ENCODE assay signal across 15 cellular contexts in the genomic region with DNA sequence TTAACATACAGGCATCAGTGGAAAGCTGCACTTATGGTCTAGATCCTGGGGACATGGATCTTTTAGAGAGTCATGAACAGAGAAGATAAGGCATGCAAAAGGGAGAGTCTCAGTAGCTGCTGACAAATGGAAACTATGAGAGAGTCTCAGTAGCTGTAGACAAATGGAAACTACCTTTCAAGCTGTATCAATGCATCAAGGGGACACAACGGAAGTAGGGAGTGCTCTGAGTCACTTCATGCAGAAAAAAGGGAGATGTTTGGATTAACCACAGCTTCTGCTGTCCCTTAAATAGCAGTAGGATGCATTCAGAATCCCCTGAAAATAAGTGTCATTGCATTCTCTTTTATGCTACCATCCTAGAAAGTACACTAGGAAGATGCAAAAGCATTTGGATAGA.
DNase-seq lines count a peak whose midpoint lies in the region; ATAC-seq and TF ChIP-seq lines count a peak whose summit lies in the region.
"Had no signal": no experiment of that assay in that cellular context is flagged by ENCODE, and none has a peak within 500 bp of the region (broad histone marks: within the 10 kb centered on the region; RNA-seq: fewer than 3 reads in every experiment).

No MANE protein-coding gene starts in this region.

- peaks cover 33% of the 10 kb centered on the region for H3K9me3 Mint-ChIP-seq in HFFc6
- H3K9me3 Mint-ChIP-seq: neural crest cell had no signal

- H3K36me3 ChIP-seq in esophagus squamous epithelium: no peaks in the 10 kb centered on the region
- H3K36me3 ChIP-seq: breast epithelium, heart right ventricle, left ventricle myocardium inferior had no signal

- H3K4me3 ChIP-seq in esophagus squamous epithelium: no peak overlapping the region
- H3K4me3 ChIP-seq: breast epithelium, heart right ventricle, left ventricle myocardium inferior had no signal

- H3K27ac ChIP-seq in esophagus squamous epithelium: no peak overlapping the region
- H3K27ac ChIP-seq: breast epithelium, heart right ventricle, left ventricle myocardium inferior had no signal

- no peak overlapping the region for H3K4me3 Mint-ChIP-seq in HFFc6
- H3K4me3 Mint-ChIP-seq: neural crest cell had no signal

- no peaks in the 10 kb centered on the region for H3K36me3 Mint-ChIP-seq in HFFc6 (ENCODE audit: low read depth)

- intact Hi-C loops in esophagus squamous epithelium (cut with DNase I): no loop called here

- 40 to 43% methylated on average over 1 of the region's 1 CpG for WGBS in esophagus squamous epithelium, 2 donors

- DNase-seq in esophagus squamous epithelium (lab: John Stamatoyannopoulos, UW): no peak
- DNase-seq in MV-4-11 (lab: John Stamatoyannopoulos, UW): no peak
- DNase-seq in HFFc6: no peak
- no peak for DNase-seq in activated CD4-positive, CD25-positive, alpha-beta regulatory T cell treated with anti-CD3 and anti-CD28 coated beads, Interleukin-2, amount 50 U/mL, for 72 hours
- DNase-seq: activated CD4-positive, alpha-beta T cell treated with anti-CD3 and anti-CD28 coated beads for 48 hours; heart right ventricle; left ventricle myocardium inferior; NCI-H2081 treated with DMSO at 0.1 percent for 48 hours; SW 1271 had no signal

- no peaks in the 10 kb centered on the region for H3K9me3 ChIP-seq in esophagus squamous epithelium
- H3K9me3 ChIP-seq: breast epithelium, heart right ventricle, left ventricle myocardium inferior had no signal

- no peaks in the 10 kb centered on the region for H3K27me3 Mint-ChIP-seq in HFFc6 (ENCODE audit: insufficient read depth)

- no peak for TF ChIP-seq POLR2A in esophagus squamous epithelium (IDR thresholded peaks at IDR 0.05)

- H3K27me3 ChIP-seq in esophagus squamous epithelium: no peaks in the 10 kb centered on the region
- H3K27me3 ChIP-seq: breast epithelium, heart right ventricle had no signal

- H3K4me1 ChIP-seq in esophagus squamous epithelium: no peaks in the 10 kb centered on the region
- H3K4me1 ChIP-seq: breast epithelium, heart right ventricle, left ventricle myocardium inferior had no signal

- TF ChIP-seq CTCF in esophagus squamous epithelium (IDR thresholded peaks at IDR 0.05) (no peak), HFFc6 (IDR thresholded peaks at IDR 0.05) (no peak)

- no peaks in the 10 kb centered on the region for H3K4me1 Mint-ChIP-seq in HFFc6 (ENCODE audit: low read depth)
- H3K4me1 Mint-ChIP-seq: neural crest cell had no signal

- ATAC-seq in GM18511 (IDR thresholded peaks at IDR 0.05; ENCODE audit: unreplicated experiment) (peak; percentile 97), GM19467 (IDR thresholded peaks at IDR 0.05; ENCODE audit: unreplicated experiment) (peak; percentile 94), HG02938 (IDR thresholded peaks at IDR 0.05; ENCODE audit: unreplicated experiment) (peak; percentile 91), HG03558 (IDR thresholded peaks at IDR 0.05; ENCODE audit: extremely low read depth, unreplicated experiment) (peak; percentile 91)
- ATAC-seq: heart right ventricle had no signal

- no peak overlapping the region for H3K27ac Mint-ChIP-seq in HFFc6
